Comparison of ENCODE assay signal across 1 cellular context in genomic region chr19:4060621-4061177, GRCh38.
TF ChIP-seq lines count a peak whose summit lies in the region.

No MANE protein-coding gene starts in this region.

TF ChIP-seq in HepG2, 621 proteins besides CTCF, POLR2A, EP300 and RAD21 (continued from another document and continues in another):
- TF ChIP-seq GABPB1 (CRISPR knock-in tag; IDR thresholded peaks at IDR 0.05) (no peak), PHB2 (IDR thresholded peaks at IDR 0.05; ENCODE audit: partially characterized antibody) (no peak), ARID2 (CRISPR knock-in tag; IDR thresholded peaks at IDR 0.05; ENCODE audit: borderline replicate concordance) (no peak), MATR3 (CRISPR knock-in tag; IDR thresholded peaks at IDR 0.05) (no peak), ZNF33A (CRISPR knock-in tag; IDR thresholded peaks at IDR 0.05; ENCODE audit: borderline replicate concordance) (no peak), PREB (CRISPR knock-in tag; IDR thresholded peaks at IDR 0.05) (no peak), HNRNPK (IDR thresholded peaks at IDR 0.05; ENCODE audit: low read depth, low read length, poor library complexity, severe bottlenecking) (no peak), ZNF746 (CRISPR knock-in tag; IDR thresholded peaks at IDR 0.05) (0 out of 2 replicates have a peak, but pooled peaks have one; percentile 22), ZNF737 (CRISPR knock-in tag; IDR thresholded peaks at IDR 0.05; ENCODE audit: borderline replicate concordance) (no peak), ZNF331 (CRISPR knock-in tag; IDR thresholded peaks at IDR 0.05) (no peak), NFE2L2 (IDR thresholded peaks at IDR 0.05; ENCODE audit: low read length) (no peak), ZC3H13 (CRISPR knock-in tag; IDR thresholded peaks at IDR 0.05) (no peak), HNRNPUL1 (IDR thresholded peaks at IDR 0.05; ENCODE audit: low read depth, low read length) (no peak), CBFB (CRISPR knock-in tag; IDR thresholded peaks at IDR 0.05) (no peak), ZXDC (CRISPR knock-in tag; IDR thresholded peaks at IDR 0.05) (no peak), U2AF1 (optimal IDR thresholded peaks at IDR 0.05; ENCODE audit: low read depth, low read length) (no peak), SRY (CRISPR knock-in tag; IDR thresholded peaks at IDR 0.05) (no peak), NFKB2 (CRISPR knock-in tag; IDR thresholded peaks at IDR 0.05; ENCODE audit: borderline replicate concordance) (no peak), REXO4 (CRISPR knock-in tag; IDR thresholded peaks at IDR 0.05; ENCODE audit: borderline replicate concordance) (no peak), NCOA2 (CRISPR knock-in tag; IDR thresholded peaks at IDR 0.05) (no peak), FOXA3 (CRISPR knock-in tag; IDR thresholded peaks at IDR 0.05) (no peak), ZFP62 (CRISPR knock-in tag; IDR thresholded peaks at IDR 0.05) (no peak), PLSCR1 (CRISPR knock-in tag; IDR thresholded peaks at IDR 0.05; ENCODE audit: borderline replicate concordance) (no peak), NFRKB (IDR thresholded peaks at IDR 0.05) (no peak), ZNF264 (CRISPR knock-in tag; IDR thresholded peaks at IDR 0.05) (no peak), ERF (CRISPR knock-in tag; IDR thresholded peaks at IDR 0.05) (no peak), CEBPZ (IDR thresholded peaks at IDR 0.05; ENCODE audit: low read length) (no peak), PRMT3 (CRISPR knock-in tag; IDR thresholded peaks at IDR 0.05; ENCODE audit: borderline replicate concordance, low read depth) (peak; percentile 49; the same call in 1 of the 2 replicates), ZSCAN20 (CRISPR knock-in tag; IDR thresholded peaks at IDR 0.05; ENCODE audit: borderline replicate concordance) (no peak), ATF7 (IDR thresholded peaks at IDR 0.05) (no peak), ATF7 (CRISPR knock-in tag; IDR thresholded peaks at IDR 0.05) (no peak), ZNF556 (CRISPR knock-in tag; IDR thresholded peaks at IDR 0.05; ENCODE audit: borderline replicate concordance) (no peak), ZNF704 (CRISPR knock-in tag; IDR thresholded peaks at IDR 0.05; ENCODE audit: borderline replicate concordance) (no peak), JUN (CRISPR knock-in tag; IDR thresholded peaks at IDR 0.05) (no peak), MEF2D (CRISPR knock-in tag; IDR thresholded peaks at IDR 0.05) (no peak), SYNCRIP (IDR thresholded peaks at IDR 0.05; ENCODE audit: insufficient read depth, low read depth, low read length) (no peak), CREM (IDR thresholded peaks at IDR 0.05) (no peak), CREM (CRISPR knock-in tag; IDR thresholded peaks at IDR 0.05) (no peak), ZBTB33 (CRISPR knock-in tag; IDR thresholded peaks at IDR 0.05) (peak; percentile 75; the same call in 1 of the 2 replicates), RBAK (CRISPR knock-in tag; IDR thresholded peaks at IDR 0.05) (no peak), SAFB2 (CRISPR knock-in tag; IDR thresholded peaks at IDR 0.05; ENCODE audit: borderline replicate concordance, low read depth) (no peak; the same call in 1 of the 2 replicates), NONO (IDR thresholded peaks at IDR 0.05) (no peak), NONO (CRISPR knock-in tag; conservative IDR thresholded peaks at IDR 0.05) (no peak), CBX1 (IDR thresholded peaks at IDR 0.05; ENCODE audit: low read depth) (no peak), SRSF4 (IDR thresholded peaks at IDR 0.05; ENCODE audit: low read depth, low read length, poor library complexity, severe bottlenecking) (no peak), MTF2 (CRISPR knock-in tag; IDR thresholded peaks at IDR 0.05; ENCODE audit: borderline replicate concordance) (no peak), ZSCAN30 (CRISPR knock-in tag; IDR thresholded peaks at IDR 0.05) (no peak), CREB1 (IDR thresholded peaks at IDR 0.05) (no peak), CREB1 (CRISPR knock-in tag; IDR thresholded peaks at IDR 0.05) (no peak)
- TF ChIP-seq, protein P1, sequence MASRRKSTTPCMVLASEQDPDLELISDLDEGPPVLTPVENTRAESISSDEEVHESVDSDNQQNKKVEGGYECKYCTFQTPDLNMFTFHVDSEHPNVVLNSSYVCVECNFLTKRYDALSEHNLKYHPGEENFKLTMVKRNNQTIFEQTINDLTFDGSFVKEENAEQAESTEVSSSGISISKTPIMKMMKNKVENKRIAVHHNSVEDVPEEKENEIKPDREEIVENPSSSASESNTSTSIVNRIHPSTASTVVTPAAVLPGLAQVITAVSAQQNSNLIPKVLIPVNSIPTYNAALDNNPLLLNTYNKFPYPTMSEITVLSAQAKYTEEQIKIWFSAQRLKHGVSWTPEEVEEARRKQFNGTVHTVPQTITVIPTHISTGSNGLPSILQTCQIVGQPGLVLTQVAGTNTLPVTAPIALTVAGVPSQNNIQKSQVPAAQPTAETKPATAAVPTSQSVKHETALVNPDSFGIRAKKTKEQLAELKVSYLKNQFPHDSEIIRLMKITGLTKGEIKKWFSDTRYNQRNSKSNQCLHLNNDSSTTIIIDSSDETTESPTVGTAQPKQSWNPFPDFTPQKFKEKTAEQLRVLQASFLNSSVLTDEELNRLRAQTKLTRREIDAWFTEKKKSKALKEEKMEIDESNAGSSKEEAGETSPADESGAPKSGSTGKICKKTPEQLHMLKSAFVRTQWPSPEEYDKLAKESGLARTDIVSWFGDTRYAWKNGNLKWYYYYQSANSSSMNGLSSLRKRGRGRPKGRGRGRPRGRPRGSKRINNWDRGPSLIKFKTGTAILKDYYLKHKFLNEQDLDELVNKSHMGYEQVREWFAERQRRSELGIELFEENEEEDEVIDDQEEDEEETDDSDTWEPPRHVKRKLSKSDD (CRISPR knock-in tag; IDR thresholded peaks at IDR 0.05; ENCODE audit: low read depth) = no peak
- TF ChIP-seq, protein P2, sequence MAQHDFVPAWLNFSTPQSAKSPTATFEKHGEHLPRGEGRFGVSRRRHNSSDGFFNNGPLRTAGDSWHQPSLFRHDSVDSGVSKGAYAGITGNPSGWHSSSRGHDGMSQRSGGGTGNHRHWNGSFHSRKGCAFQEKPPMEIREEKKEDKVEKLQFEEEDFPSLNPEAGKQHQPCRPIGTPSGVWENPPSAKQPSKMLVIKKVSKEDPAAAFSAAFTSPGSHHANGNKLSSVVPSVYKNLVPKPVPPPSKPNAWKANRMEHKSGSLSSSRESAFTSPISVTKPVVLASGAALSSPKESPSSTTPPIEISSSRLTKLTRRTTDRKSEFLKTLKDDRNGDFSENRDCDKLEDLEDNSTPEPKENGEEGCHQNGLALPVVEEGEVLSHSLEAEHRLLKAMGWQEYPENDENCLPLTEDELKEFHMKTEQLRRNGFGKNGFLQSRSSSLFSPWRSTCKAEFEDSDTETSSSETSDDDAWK (CRISPR knock-in tag; IDR thresholded peaks at IDR 0.05) = no peak
- TF ChIP-seq, protein P3, sequence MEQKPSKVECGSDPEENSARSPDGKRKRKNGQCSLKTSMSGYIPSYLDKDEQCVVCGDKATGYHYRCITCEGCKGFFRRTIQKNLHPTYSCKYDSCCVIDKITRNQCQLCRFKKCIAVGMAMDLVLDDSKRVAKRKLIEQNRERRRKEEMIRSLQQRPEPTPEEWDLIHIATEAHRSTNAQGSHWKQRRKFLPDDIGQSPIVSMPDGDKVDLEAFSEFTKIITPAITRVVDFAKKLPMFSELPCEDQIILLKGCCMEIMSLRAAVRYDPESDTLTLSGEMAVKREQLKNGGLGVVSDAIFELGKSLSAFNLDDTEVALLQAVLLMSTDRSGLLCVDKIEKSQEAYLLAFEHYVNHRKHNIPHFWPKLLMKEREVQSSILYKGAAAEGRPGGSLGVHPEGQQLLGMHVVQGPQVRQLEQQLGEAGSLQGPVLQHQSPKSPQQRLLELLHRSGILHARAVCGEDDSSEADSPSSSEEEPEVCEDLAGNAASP (CRISPR knock-in tag; IDR thresholded peaks at IDR 0.05; ENCODE audit: borderline replicate concordance) = no peak
- TF ChIP-seq, protein P4, sequence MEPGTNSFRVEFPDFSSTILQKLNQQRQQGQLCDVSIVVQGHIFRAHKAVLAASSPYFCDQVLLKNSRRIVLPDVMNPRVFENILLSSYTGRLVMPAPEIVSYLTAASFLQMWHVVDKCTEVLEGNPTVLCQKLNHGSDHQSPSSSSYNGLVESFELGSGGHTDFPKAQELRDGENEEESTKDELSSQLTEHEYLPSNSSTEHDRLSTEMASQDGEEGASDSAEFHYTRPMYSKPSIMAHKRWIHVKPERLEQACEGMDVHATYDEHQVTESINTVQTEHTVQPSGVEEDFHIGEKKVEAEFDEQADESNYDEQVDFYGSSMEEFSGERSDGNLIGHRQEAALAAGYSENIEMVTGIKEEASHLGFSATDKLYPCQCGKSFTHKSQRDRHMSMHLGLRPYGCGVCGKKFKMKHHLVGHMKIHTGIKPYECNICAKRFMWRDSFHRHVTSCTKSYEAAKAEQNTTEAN (CRISPR knock-in tag; conservative IDR thresholded peaks at IDR 0.05) = no peak
